ENCODE assay signal across 14 cellular contexts in genomic region chr14:68968721-68969120, GRCh38. TPM values are rescaled to one million over a fixed set of nuclear protein-coding genes. Genes with fewer than 3 reads are reported as not detected.
DNase-seq lines count a peak whose midpoint lies in the region; ATAC-seq and TF ChIP-seq lines count a peak whose summit lies in the region.
"Had no signal": no experiment of that assay in that cellular context is flagged by ENCODE, and none has a peak within 500 bp of the region (broad histone marks: within the 10 kb centered on the region; RNA-seq: fewer than 3 reads in every experiment).

No MANE protein-coding gene starts in this region.

- peaks cover 41% of the 10 kb centered on the region for H3K4me1 Mint-ChIP-seq in activated CD4-positive, alpha-beta T cell treated with anti-CD3 and anti-CD28 coated beads, Interleukin-2, amount 10 ng/mL, durations not matched to agents 24 days and 14 days
- peaks cover 78% of the 10 kb centered on the region for H3K4me1 Mint-ChIP-seq in WTC11

- no peaks in the 10 kb centered on the region for H3K9me3 Mint-ChIP-seq in activated CD4-positive, alpha-beta T cell treated with anti-CD3 and anti-CD28 coated beads, Interleukin-2, amount 10 ng/mL, durations not matched to agents 24 days and 14 days
- no peaks in the 10 kb centered on the region for H3K9me3 Mint-ChIP-seq in WTC11

- peak overlapping the region; percentile 41 for H3K27ac Mint-ChIP-seq in activated CD4-positive, alpha-beta T cell treated with anti-CD3 and anti-CD28 coated beads, Interleukin-2, amount 10 ng/mL, durations not matched to agents 24 days and 14 days
- peak overlapping the region; percentile 13; the same call in 1 of the 2 replicates for H3K27ac Mint-ChIP-seq in WTC11

- TF ChIP-seq POLR2A in stomach (IDR thresholded peaks at IDR 0.05) = no peak

- H3K27me3 Mint-ChIP-seq in activated CD4-positive, alpha-beta T cell treated with anti-CD3 and anti-CD28 coated beads, Interleukin-2, amount 10 ng/mL, durations not matched to agents 24 days and 14 days = no peaks in the 10 kb centered on the region
- H3K27me3 Mint-ChIP-seq in WTC11 (ENCODE audit: low read depth) = no peaks in the 10 kb centered on the region

- H3K36me3 Mint-ChIP-seq in activated CD4-positive, alpha-beta T cell treated with anti-CD3 and anti-CD28 coated beads, Interleukin-2, amount 10 ng/mL, durations not matched to agents 24 days and 14 days (ENCODE audit: low read depth) = peaks cover 23% of the 10 kb centered on the region
- peaks cover 16% of the 10 kb centered on the region for H3K36me3 Mint-ChIP-seq in WTC11

- WGBS in stomach, 5 donors = 78 to 90% (median 84%) methylated on average over 4 of the region's 4 CpGs

- CTCF ChIA-PET in WTC11 (lab: Charles Lee) = interaction anchor here (1.0 to 2.0 kb wide), 5 partner anchors 27 to 125 kb away, joined by 3 to 7 read pairs (median 4); no protein-coding TSS in a partner anchor

- H3K4me3 ChIP-seq in right atrium auricular region (no peak overlapping the region), stomach (no peak overlapping the region)

- no peak for TF ChIP-seq EP300 in stomach (IDR thresholded peaks at IDR 0.05)

- H3K4me3 Mint-ChIP-seq in activated CD4-positive, alpha-beta T cell treated with anti-CD3 and anti-CD28 coated beads, Interleukin-2, amount 10 ng/mL, durations not matched to agents 24 days and 14 days = no peak overlapping the region
- H3K4me3 Mint-ChIP-seq in WTC11 = no peak overlapping the region

- intact Hi-C loops in activated CD4-positive, alpha-beta T cell treated with anti-CD3 and anti-CD28 coated beads, Interleukin-2, amount 10 ng/mL, durations not matched to agents 24 days and 14 days (cut with micrococcal nuclease) = no loop called here
- intact Hi-C loops in stomach (cut with DNase I; ENCODE audit: low total_unique reads) = no loop called here

- H3K27ac ChIP-seq in right atrium auricular region (peak overlapping the region; percentile 56 to 78), stomach (peak overlapping the region in 4 of 5 donors; percentile 61 to 98 (median 88))
- H3K27ac ChIP-seq: parathyroid adenoma, VCaP had no signal

- ATAC-seq in WTC11 = no peak

- TF ChIP-seq CTCF in WTC11 (IDR thresholded peaks at IDR 0.05) (no peak), right atrium auricular region (IDR thresholded peaks at IDR 0.05) (no peak), stomach (IDR thresholded peaks at IDR 0.05) (no peak)

- H3K9me3 ChIP-seq in right atrium auricular region = no peaks in the 10 kb centered on the region
- H3K9me3 ChIP-seq in stomach = no peaks in the 10 kb centered on the region

- H3K4me1 ChIP-seq in right atrium auricular region (peaks cover 0 to 89% of the 10 kb centered on the region in 2 donors), stomach (peaks cover 82 to 100% (median 92%) of the 10 kb centered on the region in 4 donors)

- POLR2A ChIA-PET in WTC11 (lab: Charles Lee) = no interaction called here

- no peaks in the 10 kb centered on the region for H3K27me3 ChIP-seq in right atrium auricular region
- H3K27me3 ChIP-seq in stomach = no peaks in the 10 kb centered on the region

- DNase-seq in activated CD4-positive, alpha-beta T cell treated with anti-CD3 and anti-CD28 coated beads, Interleukin-2, amount 10 ng/mL, durations not matched to agents 24 days and 14 days = no peak
- DNase-seq in activated CD4-positive, alpha-beta T cell treated with anti-CD3 and anti-CD28 coated beads, Interleukin-2, amount 50 U/mL, for 48 hours = no peak
- DNase-seq in WTC11 (ENCODE audit: low spot score) = no peak
- no peak for DNase-seq in right atrium auricular region (ENCODE audit: low spot score)
- no peak for DNase-seq in stomach
- no peak for DNase-seq in medulla oblongata (ENCODE audit: extremely low spot score)
- DNase-seq in SKM-1 treated with dmso at 0.1 percent for 144 hours (lab: John Stamatoyannopoulos, UW; ENCODE audit: unreplicated experiment) = no peak
- DNase-seq in NCI-H2227 (lab: John Stamatoyannopoulos, UW; ENCODE audit: unreplicated experiment) = no peak
- DNase-seq: cortex of kidney, GOT3, NCI-H1092, substantia nigra had no signal

- H3K36me3 ChIP-seq in right atrium auricular region = peaks cover 22% of the 10 kb centered on the region
- peaks cover under 1 to 29% (median 15%) of the 10 kb centered on the region in 4 donors for H3K36me3 ChIP-seq in stomach

TF ChIP-seq in WTC11, 78 proteins besides CTCF, POLR2A, EP300 and RAD21:
- no peak for TF ChIP-seq TEAD4 (CRISPR knock-in tag; IDR thresholded peaks at IDR 0.05)
- no peak for TF ChIP-seq MXD4 (CRISPR knock-in tag; IDR thresholded peaks at IDR 0.05; ENCODE audit: borderline replicate concordance)
- no peak for TF ChIP-seq PREB (CRISPR knock-in tag; IDR thresholded peaks at IDR 0.05; ENCODE audit: borderline replicate concordance)
- no peak for TF ChIP-seq ZNF416 (CRISPR knock-in tag; IDR thresholded peaks at IDR 0.05)
- no peak for TF ChIP-seq TP53 (CRISPR knock-in tag; IDR thresholded peaks at IDR 0.05)
- no peak for TF ChIP-seq ATF1 (CRISPR knock-in tag; IDR thresholded peaks at IDR 0.05)
- TF ChIP-seq AFF4 (CRISPR knock-in tag; IDR thresholded peaks at IDR 0.05; ENCODE audit: borderline replicate concordance) = no peak
- no peak for TF ChIP-seq ZMAT4 (CRISPR knock-in tag; IDR thresholded peaks at IDR 0.05)
TF ChIP-seq in WTC11: peak in this region for 0.

RNA-seq across cellular contexts. Expression of gene ACTN1, which starts 10.4 kb away (rescaled TPM):
- total RNA-seq in activated CD4-positive, alpha-beta T cell treated with anti-CD3 and anti-CD28 coated beads, Interleukin-2, amount 10 ng/mL, durations not matched to agents 24 days and 14 days = 44.9 and 52.6 TPM in 2 replicates
- 196 to 198 TPM (median 197 TPM) in 3 replicates for total RNA-seq in WTC11 (2021)
- total RNA-seq in right atrium auricular region = 100 to 1,000 TPM; 170 to 316 TPM
- 100 to 1,000 TPM; 191 to 504 (median 237) TPM for total RNA-seq in stomach
- 10 to 100 TPM; 25.7 to 87.7 (median 43.6) TPM for polyA plus RNA-seq in stomach
